In genomic region chr14:59429798-59430197, GRCh38 we compare ENCODE assay signal across 13 cellular contexts. TPM values are rescaled to one million over a fixed set of nuclear protein-coding genes. Genes with fewer than 3 reads are reported as not detected.
DNase-seq lines count a peak whose midpoint lies in the region; ATAC-seq and TF ChIP-seq lines count a peak whose summit lies in the region.
"Had no signal": no experiment of that assay in that cellular context is flagged by ENCODE, and none has a peak within 500 bp of the region (broad histone marks: within the 10 kb centered on the region; RNA-seq: fewer than 3 reads in every experiment).

No MANE protein-coding gene starts in this region.

- intact Hi-C loops in heart left ventricle (cut with DNase I) = loop anchor here (2.0 to 10.0 kb wide), 12 partner anchors 55 to 302 kb away; partner anchors contain the start of gene DAAM1 (in 7 of the 10)

- peaks cover 4% of the 10 kb centered on the region; the same call in 1 of the 2 replicates for H3K36me3 ChIP-seq in ACC112 (ENCODE audit: insufficient read depth, low read length)
- no peaks in the 10 kb centered on the region for H3K36me3 ChIP-seq in heart left ventricle
- H3K36me3 ChIP-seq in rectal smooth muscle tissue (ENCODE audit: control insufficient read depth, insufficient read depth, low read length) = no peaks in the 10 kb centered on the region
- H3K36me3 ChIP-seq: BE2C, HAP-1 had no signal

- H3K4me1 ChIP-seq in ACC112 (ENCODE audit: control insufficient read depth, insufficient read depth, low read length, unreplicated experiment) (peaks cover 47% of the 10 kb centered on the region), heart left ventricle (peaks cover 0 to 52% (median 33%) of the 10 kb centered on the region in 12 donors), rectal smooth muscle tissue (ENCODE audit: control insufficient read depth, insufficient read depth, low read length) (peaks cover 14% of the 10 kb centered on the region)
- H3K4me1 ChIP-seq: BE2C, HAP-1 had no signal

- DNase-seq in astrocyte of the hippocampus (ENCODE audit: low read depth, low spot score) (peak; percentile 30), heart left ventricle (no peak), OCI-M1 (lab: John Stamatoyannopoulos, UW) (no peak)
- no peak for DNase-seq in stimulated activated CD4-positive, alpha-beta T cell treated with anti-CD3 and anti-CD28 coated beads, Interleukin-15, amount 100 ng/mL, for 24 hours
- DNase-seq: BE2C; CD4-positive, alpha-beta memory T cell; DMS79 had no signal

- H2AFZ ChIP-seq in ACC112 (ENCODE audit: low read length, unreplicated experiment) = no peak overlapping the region

- no peak for TF ChIP-seq CTCF in heart left ventricle (IDR thresholded peaks at IDR 0.05)

- H3K27me3 ChIP-seq in ACC112 (ENCODE audit: insufficient read depth, low read length) (no peaks in the 10 kb centered on the region), heart left ventricle (no peaks in the 10 kb centered on the region), rectal smooth muscle tissue (ENCODE audit: control insufficient read depth, insufficient read depth, low read length) (no peaks in the 10 kb centered on the region)
- H3K27me3 ChIP-seq: BE2C had no signal

- H3K4me3 ChIP-seq in ACC112 (ENCODE audit: low read depth, low read length) (no peak overlapping the region), heart left ventricle (no peak overlapping the region), rectal smooth muscle tissue (ENCODE audit: low read length) (no peak overlapping the region)
- H3K4me3 ChIP-seq: GM12878, HAP-1 had no signal

- TF ChIP-seq POLR2A in heart left ventricle (IDR thresholded peaks at IDR 0.05) = no peak

- no peak overlapping the region for H3K9ac ChIP-seq in rectal smooth muscle tissue (ENCODE audit: low read length)

- WGBS in heart left ventricle, 4 donors = 52 to 59% (median 56%) methylated on average over 4 of the region's 4 CpGs

- H3K9me3 ChIP-seq in heart left ventricle = no peaks in the 10 kb centered on the region
- H3K9me3 ChIP-seq: BE2C, HAP-1 had no signal

- peak overlapping the region; percentile 92 for H3K27ac ChIP-seq in ACC112 (ENCODE audit: low read depth, low read length)
- H3K27ac ChIP-seq in heart left ventricle = peak overlapping the region in 4 of 12 donors; percentile 6 to 34 (median 18)
- peak overlapping the region; percentile 0 for H3K27ac ChIP-seq in rectal smooth muscle tissue (ENCODE audit: low read depth, low read length)
- H3K27ac ChIP-seq: C4-2B had no signal

- ATAC-seq in heart left ventricle (peak in 3 of 4 donors; percentile 9 to 32 (median 28)), GM18520 (IDR thresholded peaks at IDR 0.05; ENCODE audit: unreplicated experiment) (no peak)
- ATAC-seq: GM12878 had no signal

- no peaks in the 10 kb centered on the region for H3K79me2 ChIP-seq in ACC112 (ENCODE audit: control insufficient read depth, insufficient read depth, low read length, unreplicated experiment)

RNA-seq across cellular contexts. Expression of gene GPR135, which starts 35.4 kb away (rescaled TPM):
- total RNA-seq in heart left ventricle = 1 to 10 TPM; 1.3 to 2.7 (median 2.3) TPM
- polyA plus RNA-seq in heart left ventricle = under 1 TPM; 0.84 to 0.98 TPM

RNA-seq across cellular contexts. Expression of gene L3HYPDH, which starts 54.4 kb away (rescaled TPM):
- total RNA-seq in heart left ventricle = 10 to 100 TPM in 7 of 9 donors, 1 to 10 TPM in 2; 8.7 to 17.9 (median 14.1) TPM
- polyA plus RNA-seq in heart left ventricle = 10 to 100 TPM in 1 of 2 donors, 1 to 10 TPM in 1; 7.4 to 18.9 TPM

RNA-seq across cellular contexts. Expression of gene JKAMP, which starts 54.5 kb away (rescaled TPM):
- 10 to 100 TPM; 24.2 to 38.6 (median 31.2) TPM for total RNA-seq in heart left ventricle
- polyA plus RNA-seq in heart left ventricle = 10 to 100 TPM; 11.4 to 52.9 TPM
